Comparison of ENCODE assay signal across 14 cellular contexts in the genomic region with DNA sequence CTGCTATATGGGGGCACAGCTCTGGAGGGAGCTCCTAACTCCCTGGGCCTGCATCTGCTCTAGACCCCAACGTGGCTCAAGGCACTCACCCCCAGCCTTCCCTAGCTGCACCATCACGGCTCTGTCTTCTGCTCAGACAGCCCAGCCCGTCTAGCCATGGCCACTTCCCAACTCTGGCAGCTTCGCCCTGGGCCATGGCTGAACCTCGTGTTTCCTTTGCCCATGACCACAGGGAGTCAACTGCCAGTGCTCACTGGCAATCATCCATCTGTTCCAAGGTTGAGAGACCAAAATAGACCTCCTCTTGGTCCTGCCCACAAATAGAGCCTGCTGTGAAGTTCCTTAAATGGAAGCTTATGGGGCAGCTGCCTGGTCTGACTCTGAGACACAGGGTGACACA. TPM values are rescaled to one million over a fixed set of nuclear protein-coding genes. Genes with fewer than 3 reads are reported as not detected.
DNase-seq lines count a peak whose midpoint lies in the region; FAIRE-seq and TF ChIP-seq lines count a peak whose summit lies in the region.
"Had no signal": no experiment of that assay in that cellular context is flagged by ENCODE, and none has a peak within 500 bp of the region (broad histone marks: within the 10 kb centered on the region; RNA-seq: fewer than 3 reads in every experiment).

No MANE protein-coding gene starts in this region.

- H3K27ac Mint-ChIP-seq in MCF 10A (ENCODE audit: low read depth, unreplicated experiment): no peak overlapping the region

- BruUV-seq in MCF 10A (replicated peaks; lab: Mats Ljungman, UMichigan): no TSS peak

- H3K4me3 ChIP-seq in breast epithelium (no peak overlapping the region), kidney (ENCODE audit: low read length in 2 of 2) (no peak overlapping the region)
- H3K4me3 ChIP-seq: adrenal gland, K562, vagina had no signal

- TF ChIP-seq CTCF in MCF 10A (IDR thresholded peaks at IDR 0.05; ENCODE audit: unreplicated experiment) (no peak), breast epithelium (IDR thresholded peaks at IDR 0.05) (no peak), kidney (IDR thresholded peaks at IDR 0.05; ENCODE audit: borderline replicate concordance, extremely low read depth, insufficient read depth) (no peak)

- H3K4me1 ChIP-seq in breast epithelium (peaks cover 0 to 2% of the 10 kb centered on the region in 2 donors), kidney (ENCODE audit: control insufficient read depth in 1 of 2, insufficient read depth in 1 of 2, low read depth in 1 of 2, low read length in 2 of 2) (peaks cover 0 to 7% of the 10 kb centered on the region in 2 donors)

- H3K9ac ChIP-seq in kidney (ENCODE audit: low read length in 2 of 2): no peak overlapping the region

- H3K27me3 Mint-ChIP-seq in MCF 10A (ENCODE audit: insufficient read depth, unreplicated experiment): no peaks in the 10 kb centered on the region

- intact Hi-C loops in MCF 10A (cut with micrococcal nuclease) (no loop called here), breast epithelium (cut with DNase I; ENCODE audit: low total_unique reads) (no loop called here), kidney (cut with DNase I) (no loop called here)

- in situ Hi-C loops in SK-MEL-5 (cut with HindIII; ENCODE audit: low pct_unique_long_range_greater_than_20kb, low sequenced_read_pairs): no loop called here

- no peak for FAIRE-seq in kidney (lab: Jason Lieb, UNC)
- FAIRE-seq in urothelium cell line (lab: Jason Lieb, UNC): peak; percentile 35
- FAIRE-seq: K562 had no signal

- peaks cover 0 to 27% of the 10 kb centered on the region in 2 donors for H3K27me3 ChIP-seq in breast epithelium
- H3K27me3 ChIP-seq: vagina had no signal

- peak; percentile 30 for DNase-seq in MCF 10A (ENCODE audit: unreplicated experiment)
- DNase-seq in breast epithelium (ENCODE audit: low spot score in 2 of 2): no peak
- DNase-seq in SK-MEL-5 (ENCODE audit: low read depth, low spot score): peak; percentile 8
- peak; percentile 63 for DNase-seq in kidney
- no peak for DNase-seq in urothelium cell line (ENCODE audit: low spot score)
- DNase-seq in SW480 (ENCODE audit: low spot score): no peak
- DNase-seq in HuH-7 (ENCODE audit: low spot score): no peak
- no peak for DNase-seq in mucosa of gallbladder (ENCODE audit: low spot score)
- DNase-seq: DND-41 had no signal

- H3K36me3 ChIP-seq in breast epithelium: no peaks in the 10 kb centered on the region
- no peaks in the 10 kb centered on the region for H3K36me3 ChIP-seq in kidney (ENCODE audit: control insufficient read depth in 1 of 2, insufficient read depth in 2 of 2, low read length in 2 of 2)
- H3K36me3 ChIP-seq: adrenal gland, vagina had no signal

- peaks cover 15% of the 10 kb centered on the region for H3K4me1 Mint-ChIP-seq in MCF 10A (ENCODE audit: insufficient read depth, unreplicated experiment)
- H3K4me1 Mint-ChIP-seq: neural crest cell had no signal

- no peaks in the 10 kb centered on the region for H3K36me3 Mint-ChIP-seq in MCF 10A (ENCODE audit: insufficient read depth, unreplicated experiment)

- H3K4me3 Mint-ChIP-seq in MCF 10A (ENCODE audit: unreplicated experiment): no peak overlapping the region
- H3K4me3 Mint-ChIP-seq: neural crest cell had no signal

- no peak for TF ChIP-seq POLR2A in breast epithelium (IDR thresholded peaks at IDR 0.05)

- CTCF ChIA-PET in MCF 10A (lab: Yijun Ruan, JAX): interaction anchor here (0.5 to 15.4 kb wide), 7 partner anchors 11 to 653 kb away, joined by 3 to 398 read pairs (median 4); no protein-coding TSS in a partner anchor

- no peaks in the 10 kb centered on the region for H3K9me3 Mint-ChIP-seq in MCF 10A (ENCODE audit: unreplicated experiment)
- H3K9me3 Mint-ChIP-seq: neural crest cell had no signal

- POLR2A ChIA-PET in MCF 10A (lab: Yijun Ruan, JAX): interaction anchor here (0.9 to 1.0 kb wide), 2 partner anchors 16 to 29 kb away, joined by 3 read pairs; no protein-coding TSS in a partner anchor

- H3K27ac ChIP-seq in breast epithelium (no peak overlapping the region), kidney (ENCODE audit: low read depth in 2 of 2, low read length in 2 of 2) (no peak overlapping the region)
- H3K27ac ChIP-seq: adrenal gland, vagina had no signal

- H3K9me3 ChIP-seq in breast epithelium: no peaks in the 10 kb centered on the region
- no peaks in the 10 kb centered on the region for H3K9me3 ChIP-seq in kidney (ENCODE audit: control insufficient read depth in 1 of 2, low read length in 2 of 2)
- H3K9me3 ChIP-seq: adrenal gland, vagina had no signal

RNA-seq across cellular contexts. Expression of gene LMO1, which starts 5.4 kb away (rescaled TPM):
- total RNA-seq in MCF 10A (2022): not detected in 2 replicates
- total RNA-seq in breast epithelium: not detected
- 0.29 TPM in 1 of 2 replicates, not detected in the other for total RNA-seq in SK-MEL-5 (2014; rRNA removed; shearing (Covaris generic))
- polyA plus RNA-seq in SK-MEL-5 (2015; cell fraction: cytosol; rRNA removed): 0.31 and 0.47 TPM in 2 replicates
- 0.39 and 2.2 TPM in 2 replicates for polyA plus RNA-seq in SK-MEL-5 (2015; cell fraction: nucleus; rRNA removed)
- total RNA-seq in kidney: not detected
- polyA plus RNA-seq in kidney (ENCODE audit: insufficient read depth, low read depth, low replicate concordance): 0.95 TPM
- not detected for total RNA-seq in mucosa of gallbladder
- total RNA-seq: K562; T-helper 2 cell treated with Interferon-gamma antibody and Interleukin-4, amounts not matched to agents 100 ng/mL and 5 ng/mL, for 36 hours; vagina had no signal
- polyA plus RNA-seq: K562 had no signal

Comparison
In these comparisons a context has a peak if more than half of its experiments do, and no peak if none do; other contexts are left out.
1. DNase-seq: peak in MCF 10A (single experiment), SK-MEL-5 (single experiment) and kidney (single experiment); none in breast epithelium (0 of 2), urothelium cell line (single experiment), SW480 (single experiment), HuH-7 (single experiment) and mucosa of gallbladder (single experiment).